9 cellular contexts compared by ENCODE assay signal in the genomic region with DNA sequence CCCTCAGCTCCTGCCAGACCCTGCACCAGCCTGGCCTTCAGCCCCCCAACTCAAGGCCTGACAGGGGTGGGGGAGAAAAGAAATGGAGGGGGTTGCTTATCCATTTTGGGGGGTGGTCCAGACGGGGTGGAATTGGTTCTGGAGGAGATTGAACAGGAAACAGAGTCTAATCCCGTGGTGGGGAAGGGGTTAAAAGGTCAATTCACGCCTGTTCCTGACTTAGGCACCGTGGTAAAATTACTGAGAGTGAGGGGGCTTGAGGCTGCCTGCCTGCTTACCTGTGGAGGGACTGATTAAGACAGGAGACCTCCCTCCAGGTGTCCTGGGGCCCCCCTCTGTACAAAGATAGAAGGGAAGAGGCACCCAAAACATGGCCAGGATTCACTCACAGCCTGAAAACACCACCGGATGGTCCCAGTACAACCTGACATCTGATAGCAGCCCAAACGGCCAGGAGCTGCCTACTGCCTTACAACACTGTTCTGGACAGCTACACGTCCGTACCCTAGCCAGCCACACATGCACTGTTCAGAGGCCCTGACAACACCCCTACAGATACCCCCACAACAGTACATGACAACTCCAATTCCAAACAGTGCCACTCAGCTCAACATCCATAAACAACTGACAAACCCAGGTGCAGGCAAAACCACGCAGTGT. TPM values are rescaled to one million over a fixed set of nuclear protein-coding genes. Genes with fewer than 3 reads are reported as not detected.
A peak's percentile ranks its signal among the peaks of the same experiment; 100 is the strongest.
DNase-seq lines count a peak whose midpoint lies in the region; FAIRE-seq lines count a peak whose summit lies in the region.
"Had no signal": no experiment of that assay in that cellular context is flagged by ENCODE, and none has a peak within 500 bp of the region (broad histone marks: within the 10 kb centered on the region; RNA-seq: fewer than 3 reads in every experiment).

No MANE protein-coding gene starts in this region.

- H3K4me1 ChIP-seq in ES-I3 (ENCODE audit: insufficient read depth, low read length) = peaks cover 59% of the 10 kb centered on the region
- peaks cover 75% of the 10 kb centered on the region for H3K4me1 ChIP-seq in iPS-20b (ENCODE audit: insufficient read depth, low read length)
- peaks cover 84% of the 10 kb centered on the region for H3K4me1 ChIP-seq in skeletal muscle satellite cell (ENCODE audit: control insufficient read depth, insufficient read depth, low read length)
- peaks cover 4 to 5% of the 10 kb centered on the region in 2 donors for H3K4me1 ChIP-seq in small intestine (ENCODE audit: control insufficient read depth in 2 of 2, insufficient read depth in 1 of 2, low read depth in 1 of 2, low read length in 1 of 2)

- H3K27me3 ChIP-seq in iPS-20b (ENCODE audit: insufficient read depth, low read length) = no peaks in the 10 kb centered on the region
- no peaks in the 10 kb centered on the region for H3K27me3 ChIP-seq in skeletal muscle satellite cell (ENCODE audit: control insufficient read depth, insufficient read depth, low read length)
- H3K27me3 ChIP-seq in small intestine (ENCODE audit: control insufficient read depth in 2 of 2, insufficient read depth in 2 of 2, low read length in 2 of 2) = no peaks in the 10 kb centered on the region

- H3K4me3 ChIP-seq in iPS-20b (ENCODE audit: low read length) (peak overlapping the region; percentile 54; the same call in 1 of the 2 replicates), skeletal muscle satellite cell (ENCODE audit: low read length) (peak overlapping the region; percentile 9), small intestine (ENCODE audit: low read depth in 1 of 2, low read length in 2 of 2) (no peak overlapping the region)

- peak overlapping the region; percentile 36 for H3K4me2 ChIP-seq in skeletal muscle satellite cell (ENCODE audit: low read length)

- peak overlapping the region; percentile 35; the same call in 1 of the 2 replicates for H3K9ac ChIP-seq in ES-I3 (ENCODE audit: low read depth, low read length)
- H3K9ac ChIP-seq in iPS-20b (ENCODE audit: low read depth, low read length) = peak overlapping the region; percentile 76; the same call in 1 of the 2 replicates
- no peak overlapping the region for H3K9ac ChIP-seq in skeletal muscle satellite cell (ENCODE audit: low read depth, low read length)

- H3K36me3 ChIP-seq in ES-I3 (ENCODE audit: insufficient read depth, low read length) (no peaks in the 10 kb centered on the region), iPS-20b (ENCODE audit: insufficient read depth, low read depth, low read length) (no peaks in the 10 kb centered on the region), skeletal muscle satellite cell (ENCODE audit: insufficient read depth, low read length) (no peaks in the 10 kb centered on the region), small intestine (ENCODE audit: control insufficient read depth in 2 of 2, insufficient read depth in 2 of 2, low read length in 2 of 2) (no peaks in the 10 kb centered on the region)

- DNase-seq in activated naive CD4-positive, alpha-beta T cell treated with anti-CD3 and anti-CD28 coated beads, Interleukin-2, amount 50 U/mL, for 16 hours = no peak
- no peak for DNase-seq in stimulated activated CD4-positive, alpha-beta T cell treated with anti-CD3 and anti-CD28 coated beads, Interleukin-4, amount 100 ng/mL, for 4 hours
- DNase-seq in stimulated activated naive CD4-positive, alpha-beta T cell treated with Interleukin-2 at 50 U/mL for 16 hours (lab: John Stamatoyannopoulos, UW) = no peak
- no peak for DNase-seq in small intestine
- DNase-seq: EL had no signal

- H3K27ac ChIP-seq in angular gyrus (ENCODE audit: low read depth, low read length) = peak overlapping the region; percentile 88
- H3K27ac ChIP-seq in iPS-20b (ENCODE audit: low read length) = peak overlapping the region; percentile 12
- peak overlapping the region in 1 of 2 donors; percentile 14 for H3K27ac ChIP-seq in small intestine (ENCODE audit: low read depth in 1 of 2, low read length in 1 of 2)

- H3K9me3 ChIP-seq in ES-I3 (ENCODE audit: control insufficient read depth, insufficient read depth, low read length) (no peaks in the 10 kb centered on the region), iPS-20b (ENCODE audit: insufficient read depth, low read depth, low read length) (no peaks in the 10 kb centered on the region), skeletal muscle satellite cell (replicated peaks; ENCODE audit: low read length) (no peaks in the 10 kb centered on the region), small intestine (ENCODE audit: control insufficient read depth, low read depth) (no peaks in the 10 kb centered on the region)

- 37 to 53% (median 43%) methylated on average over 9 of the region's 9 CpGs for WGBS in small intestine, 3 donors

- FAIRE-seq in small intestine (lab: Jason Lieb, UNC) = no peak

RNA-seq across cellular contexts. Expression of a gene that starts 31.8 kb away (rescaled TPM):
- total RNA-seq in skeletal muscle satellite cell (2012; rRNA removed) = 11.6 and 11.9 TPM in 2 replicates
- polyA plus RNA-seq in small intestine = 1 to 10 TPM; 3.5 to 8.7 (median 5.1) TPM

Comparison
In these comparisons a context has a peak if more than half of its experiments do, and no peak if none do; other contexts are left out.
1. H3K4me3 ChIP-seq: peak in iPS-20b (single experiment) and skeletal muscle satellite cell (single experiment); none in small intestine (0 of 2).